14 cellular contexts compared by ENCODE assay signal in genomic region chr7:27922907-27923306, GRCh38.
A peak's percentile ranks its signal among the peaks of the same experiment; 100 is the strongest.
DNase-seq lines count a peak whose midpoint lies in the region; ATAC-seq, FAIRE-seq and TF ChIP-seq lines count a peak whose summit lies in the region.
"Had no signal": no experiment of that assay in that cellular context is flagged by ENCODE, and none has a peak within 500 bp of the region (broad histone marks: within the 10 kb centered on the region; RNA-seq: fewer than 3 reads in every experiment).

No MANE protein-coding gene starts in this region.

- no peak overlapping the region for H3K18ac ChIP-seq in H1 (ENCODE audit: extremely low read depth, low read length)

- H4K8ac ChIP-seq in H1 (ENCODE audit: extremely low read depth, insufficient read depth, low read length), result no peak overlapping the region

- H3K23ac ChIP-seq in H1 (ENCODE audit: insufficient read length), result no peak overlapping the region

- POLR2A ChIA-PET in H1 (lab: Charles Lee; ENCODE audit: partially characterized antibody), result no interaction called here

- no peak overlapping the region for H3K56ac ChIP-seq in H1 (replicated peaks; ENCODE audit: insufficient read length, low read depth, low read length)

- no peak overlapping the region for H3K27ac ChIP-seq in H1 (ENCODE audit: low read depth, low read length)
- H3K27ac ChIP-seq: neutrophil had no signal

- H4K91ac ChIP-seq in H1 (replicated peaks; ENCODE audit: insufficient read length, low read length), result no peak overlapping the region

- H2AFZ ChIP-seq in H1 (ENCODE audit: low read length), result no peak overlapping the region

- TF ChIP-seq CTCF in D721Med (IDR thresholded peaks at IDR 0.05; ENCODE audit: insufficient read depth, missing control alignments) (no peak), H1 (IDR thresholded peaks at IDR 0.05; ENCODE audit: control extremely low read depth in 1 of 3, insufficient read depth in 1 of 3, low read depth in 1 of 3, low read length in 3 of 3) (no peak)

- CTCF ChIA-PET in H1 (lab: Charles Lee; ENCODE audit: partially characterized antibody), result interaction anchor here (1.4 to 7.8 kb wide), 2 partner anchors 12 to 138 kb away, joined by 4 to 50 read pairs; no protein-coding TSS in a partner anchor

- H2AK5ac ChIP-seq in H1 (ENCODE audit: low read depth, low read length), result no peak overlapping the region

- WGBS in H1 (ENCODE audit: extremely low coverage in 1 of 2, insufficient coverage in 1 of 2, insufficient read length in 1 of 2, insufficient replicate concordance in 2 of 2, low coverage in 1 of 2, low lambda C conversion rate in 2 of 2, missing lambda C conversion rate in 1 of 2), 2 experiments, result 90% methylated on average over 5 of the region's 5 CpGs; no CpG with 5 or more reads in 1 of the 2 experiments

- FAIRE-seq in D721Med (lab: Jason Lieb, UNC) (peak; percentile 38), H1 (lab: Jason Lieb, UNC) (peak; percentile 73)
- FAIRE-seq: G401.6, RCC 7860 had no signal

- no peak for TF ChIP-seq RAD21 in H1 (IDR thresholded peaks at IDR 0.05 in 1 of 2, conservative IDR thresholded peaks at IDR 0.05 in 1 of 2; ENCODE audit: low read depth in 2 of 2, low read length in 2 of 2)

- H3K4me3 ChIP-seq in H1 (ENCODE audit: extremely low read depth in 1 of 4, insufficient read depth in 2 of 4, low read depth in 3 of 4, low read length in 4 of 4), result no peak overlapping the region

- no peak overlapping the region for H2BK15ac ChIP-seq in H1 (ENCODE audit: low read length)

- H3K4ac ChIP-seq in H1 (replicated peaks; ENCODE audit: insufficient read length, low read depth, low read length), result no peak overlapping the region

- peaks cover 0 to 10% (median 7%) of the 10 kb centered on the region in 4 experiments; a peak in 5 of 7 replicates for H3K4me1 ChIP-seq in H1 (replicated peaks in 1 of 4; ENCODE audit: control insufficient read depth in 3 of 4, insufficient read depth in 4 of 4, low read length in 3 of 4)

- H3K14ac ChIP-seq in H1 (ENCODE audit: insufficient read length), result no peak overlapping the region

- H3K4me2 ChIP-seq in H1 (ENCODE audit: insufficient read depth in 1 of 2, low read depth in 2 of 2, low read length in 2 of 2), result no peak overlapping the region

- H4K20me1 ChIP-seq in H1 (replicated peaks in 1 of 2; ENCODE audit: control insufficient read depth in 1 of 2, insufficient read depth in 2 of 2, low read length in 2 of 2), result no peaks in the 10 kb centered on the region

- H3K36me3 ChIP-seq in H1 (ENCODE audit: control insufficient read depth in 2 of 4, insufficient read depth in 4 of 4, low read length in 3 of 4), result no peaks in the 10 kb centered on the region
- H3K36me3 ChIP-seq: neutrophil had no signal

- no peaks in the 10 kb centered on the region; the same call in 1 of the 2 replicates for H3K79me1 ChIP-seq in H1 (ENCODE audit: low read depth, low read length)

- TF ChIP-seq POLR2A in H1 (IDR thresholded peaks at IDR 0.05; ENCODE audit: control extremely low read depth in 1 of 2, low read depth in 2 of 2, low read length in 2 of 2), result no peak

- DNase-seq in D721Med (ENCODE audit: insufficient read length, low spot score), result no peak
- DNase-seq in H1 (ENCODE audit: low read depth in 1 of 2, low spot score in 2 of 2), result no peak
- DNase-seq in AG08396 (ENCODE audit: low spot score), result no peak
- DNase-seq in glomerular visceral epithelial cell (ENCODE audit: extremely low spot score), result no peak
- DNase-seq in SKM-1 (lab: John Stamatoyannopoulos, UW; ENCODE audit: unreplicated experiment), result no peak
- no peak for DNase-seq in nucleus accumbens (lab: John Stamatoyannopoulos, UW)
- DNase-seq: KG1; kidney glomerular epithelial cell; stimulated activated CD4-positive, alpha-beta T cell treated with anti-CD3 and anti-CD28 coated beads, Interleukin-15, amount 100 ng/mL, for 24 hours had no signal

- TF ChIP-seq EP300 in H1 (IDR thresholded peaks at IDR 0.05; ENCODE audit: borderline replicate concordance in 1 of 2, low read depth in 2 of 2, low read length in 2 of 2), result no peak

- no peak overlapping the region for H2BK5ac ChIP-seq in H1 (ENCODE audit: low read depth, low read length)

- no peak overlapping the region for H2BK120ac ChIP-seq in H1 (replicated peaks; ENCODE audit: low read depth, low read length)

- H2BK20ac ChIP-seq in H1 (ENCODE audit: low read length), result no peak overlapping the region

- no peaks in the 10 kb centered on the region for H3K27me3 ChIP-seq in H1 (replicated peaks in 1 of 4; ENCODE audit: control insufficient read depth in 3 of 4, extremely low read depth in 1 of 4, insufficient read depth in 3 of 4, low read length in 3 of 4)
- H3K27me3 ChIP-seq: neutrophil had no signal

- peak; percentile 62 for ATAC-seq in GM19452 (IDR thresholded peaks at IDR 0.05; ENCODE audit: unreplicated experiment)
- ATAC-seq in HG03378 (IDR thresholded peaks at IDR 0.05; ENCODE audit: unreplicated experiment), result peak; percentile 55

- H3K9ac ChIP-seq in H1 (replicated peaks in 1 of 4; ENCODE audit: extremely low read depth in 1 of 4, low read depth in 3 of 4, low read length in 3 of 4), result no peak overlapping the region

- H2BK12ac ChIP-seq in H1 (ENCODE audit: low read depth, low read length), result no peak overlapping the region

- no peaks in the 10 kb centered on the region for H3K23me2 ChIP-seq in H1 (ENCODE audit: low read depth, low read length)

- no peak overlapping the region for H4K5ac ChIP-seq in H1 (ENCODE audit: insufficient read length, low read depth, low read length)

- no peaks in the 10 kb centered on the region for H3K9me3 ChIP-seq in H1 (ENCODE audit: insufficient read depth in 2 of 2, low read depth in 1 of 2, low read length in 1 of 2)
- H3K9me3 ChIP-seq: neutrophil had no signal

- no peaks in the 10 kb centered on the region for H3K79me2 ChIP-seq in H1 (ENCODE audit: control insufficient read depth in 1 of 2, insufficient read depth in 2 of 2, low read length in 2 of 2)

TF ChIP-seq in H1, 55 proteins besides CTCF, POLR2A, EP300 and RAD21:
- TF ChIP-seq CHD2 (IDR thresholded peaks at IDR 0.05; ENCODE audit: low read length), result no peak
- no peak for TF ChIP-seq BRCA1 (IDR thresholded peaks at IDR 0.05; ENCODE audit: low read depth, low read length)
- no peak for TF ChIP-seq CREB1 (IDR thresholded peaks at IDR 0.05)
- no peak for TF ChIP-seq TCF12 (IDR thresholded peaks at IDR 0.05; ENCODE audit: low read depth, low read length)
- no peak for TF ChIP-seq ZNF274 (IDR thresholded peaks at IDR 0.05; ENCODE audit: borderline replicate concordance, extremely low read depth, low read length)
- TF ChIP-seq ASH2L (IDR thresholded peaks at IDR 0.05; ENCODE audit: low read length), result no peak
- no peak for TF ChIP-seq ATF2 (IDR thresholded peaks at IDR 0.05; ENCODE audit: low read length)
- no peak for TF ChIP-seq ATF3 (IDR thresholded peaks at IDR 0.05; ENCODE audit: insufficient read depth, low read depth, low read length)
- no peak for TF ChIP-seq CEBPB (IDR thresholded peaks at IDR 0.05; ENCODE audit: low read depth, low read length)
- no peak for TF ChIP-seq RFX5 (IDR thresholded peaks at IDR 0.05; ENCODE audit: borderline replicate concordance, low read depth, low read length)
- TF ChIP-seq EZH2 (IDR thresholded peaks at IDR 0.05; ENCODE audit: low read depth, low read length, severe bottlenecking), result no peak
TF ChIP-seq in H1: peak in this region for 0.
